Comparison of ENCODE assay signal across 19 cellular contexts in the genomic region with DNA sequence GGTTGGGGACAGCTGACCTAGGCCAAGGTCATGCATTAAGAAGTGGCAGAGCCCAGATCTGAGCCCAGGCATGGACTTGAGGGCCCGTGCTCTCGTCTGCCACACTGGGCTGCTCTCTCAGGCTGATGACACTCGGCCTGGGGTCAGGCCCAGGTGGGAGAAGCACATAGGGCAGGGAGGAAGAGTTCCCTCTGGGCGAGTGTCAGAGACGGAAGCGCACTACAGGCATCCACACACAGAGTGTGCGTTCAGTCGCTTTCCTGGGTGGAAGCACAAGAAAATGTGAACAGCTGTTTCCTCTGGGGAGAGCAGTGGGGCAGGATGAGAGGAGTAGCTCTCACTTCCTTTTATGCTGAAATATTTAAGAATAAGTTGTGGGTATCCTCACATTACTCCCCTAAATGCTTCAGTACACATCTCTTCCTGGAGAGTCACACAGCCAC. TPM values are rescaled to one million over a fixed set of nuclear protein-coding genes. Genes with fewer than 3 reads are reported as not detected.
DNase-seq lines count a peak whose midpoint lies in the region; ATAC-seq and TF ChIP-seq lines count a peak whose summit lies in the region.
"Had no signal": no experiment of that assay in that cellular context is flagged by ENCODE, and none has a peak within 500 bp of the region (broad histone marks: within the 10 kb centered on the region; RNA-seq: fewer than 3 reads in every experiment).

No MANE protein-coding gene starts in this region.

- peak in 1 of 2 donors; percentile 47 for ATAC-seq in upper lobe of left lung (ENCODE audit: low FRiP score in 2 of 2)
- ATAC-seq: activated T-cell treated with anti-CD3 and anti-CD28 coated beads, Interleukin-2, amount 50 U/mL, for 4 hours; SK-N-SH treated with all-trans-retinoic acid at 6 μM for 48 hours had no signal

- no peak for TF ChIP-seq EP300 in upper lobe of left lung (IDR thresholded peaks at IDR 0.05)

- H3K9me3 ChIP-seq in upper lobe of left lung, result no peaks in the 10 kb centered on the region
- H3K9me3 ChIP-seq: ascending aorta, tibial artery had no signal

- no peaks in the 10 kb centered on the region for H3K27me3 ChIP-seq in upper lobe of left lung
- H3K27me3 ChIP-seq: ascending aorta, tibial artery had no signal

- 47 to 51% methylated on average over 8 of the region's 8 CpGs for WGBS in upper lobe of left lung, 2 donors

- DNase-seq in SIG-M5 treated with dmso at 0.1 percent for 504 hours (lab: John Stamatoyannopoulos, UW; ENCODE audit: unreplicated experiment) (peak; percentile 38), SIG-M5 (lab: John Stamatoyannopoulos, UW) (no peak), dermis blood vessel endothelial cell (peak; percentile 19), myocyte (ENCODE audit: low read depth) (peak; percentile 31), upper lobe of left lung (no peak), SKM-1 treated with dmso at 0.1 percent for 144 hours (lab: John Stamatoyannopoulos, UW; ENCODE audit: unreplicated experiment) (no peak), NCI-H146 (lab: John Stamatoyannopoulos, UW) (no peak), T-helper 2 cell (no peak)
- DNase-seq: activated CD4-positive, alpha-beta T cell treated with anti-CD3 and anti-CD28 coated beads for 1 hour; activated T-cell treated with anti-CD3 and anti-CD28 coated beads, Interleukin-2, amount 50 U/mL, for 4 hours; Calu3; GM23248; mesendoderm; NCI-H1436 treated with DMSO at 0.1 percent for 48 hours; NCI-H748 treated with DMSO at 0.1 percent for 48 hours; tibial artery had no signal

- no peaks in the 10 kb centered on the region for H3K36me3 ChIP-seq in upper lobe of left lung
- H3K36me3 ChIP-seq: ascending aorta had no signal

- TF ChIP-seq CTCF in upper lobe of left lung (IDR thresholded peaks at IDR 0.05), result no peak

- H3K27ac ChIP-seq in upper lobe of left lung, result peak overlapping the region; percentile 43 to 80 (median 72)
- H3K27ac ChIP-seq: 22Rv1, ascending aorta, GM23248, tibial artery had no signal

- TF ChIP-seq POLR2A in upper lobe of left lung (IDR thresholded peaks at IDR 0.05), result no peak

- no peak overlapping the region for H3K4me3 ChIP-seq in upper lobe of left lung
- H3K4me3 ChIP-seq: ascending aorta, GM23248, tibial artery had no signal

- peaks cover 65 to 86% (median 77%) of the 10 kb centered on the region in 4 donors for H3K4me1 ChIP-seq in upper lobe of left lung
- H3K4me1 ChIP-seq: ascending aorta had no signal

RNA-seq across cellular contexts. Expression of gene B9D1, which starts 59.7 kb away (rescaled TPM):
- total RNA-seq in dermis blood vessel endothelial cell (11.5 and 12.6 TPM in 2 replicates), myocyte (13.9 and 14.0 TPM in 2 replicates), upper lobe of left lung (10 to 100 TPM; 11.7 to 52.4 (median 17.5) TPM)
- 40.0 TPM for polyA plus RNA-seq in myocyte (2012)

Comparison
In these comparisons a context has a peak if more than half of its experiments do, and no peak if none do; other contexts are left out.
1. DNase-seq: peak in SIG-M5 treated with dmso at 0.1 percent for 504 hours (single experiment), dermis blood vessel endothelial cell (single experiment) and myocyte (single experiment); none in SIG-M5 (single experiment), upper lobe of left lung (0 of 2), SKM-1 treated with dmso at 0.1 percent for 144 hours (single experiment), NCI-H146 (single experiment) and T-helper 2 cell (0 of 5).